Comparison of ENCODE assay signal across 9 cellular contexts in the genomic region with DNA sequence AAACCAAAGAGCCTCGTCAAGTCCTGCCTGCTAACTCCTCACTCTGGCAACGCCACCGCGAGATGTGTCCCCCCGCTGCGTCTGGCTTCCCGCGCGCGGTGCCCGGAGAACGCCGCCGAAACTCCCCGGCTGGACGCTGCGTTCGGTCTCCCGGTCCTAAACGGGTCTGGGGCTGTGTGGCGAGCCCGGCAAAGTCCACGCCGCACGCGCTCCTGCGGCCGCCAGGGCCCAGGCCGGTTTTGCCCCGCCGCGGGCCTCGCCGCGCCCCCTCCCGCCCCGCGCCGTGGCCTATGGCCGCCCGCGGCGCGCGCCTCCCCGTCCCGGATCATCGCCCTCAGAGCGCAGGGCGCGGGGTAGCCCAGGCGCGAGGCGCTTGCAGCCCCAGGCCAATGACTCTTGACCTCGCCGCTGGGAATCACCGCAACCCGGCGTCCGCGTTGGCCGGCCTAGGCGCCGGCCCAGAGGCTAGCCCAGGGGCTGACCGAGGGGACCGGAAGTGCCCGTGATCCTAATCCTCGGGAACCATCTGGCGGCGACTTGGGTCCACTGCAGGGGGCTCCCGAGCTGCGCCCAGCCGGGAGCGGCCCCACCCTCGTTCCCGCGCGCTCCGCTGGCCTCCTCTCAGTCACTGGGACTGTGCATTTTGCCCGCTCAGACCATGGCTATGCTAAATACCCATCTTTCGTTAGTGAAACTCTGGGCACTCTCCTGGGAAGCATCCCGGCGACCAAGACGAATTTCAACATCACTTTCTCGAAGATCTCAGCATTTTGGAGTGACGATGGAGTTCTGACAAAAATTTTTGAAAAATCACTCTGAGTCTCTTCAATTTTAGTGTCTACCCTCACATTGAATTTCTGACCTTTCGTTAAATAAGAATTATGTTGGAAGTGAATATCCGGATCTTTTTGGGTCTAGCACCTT. TPM values are rescaled to one million over a fixed set of nuclear protein-coding genes. Genes with fewer than 3 reads are reported as not detected.
DNase-seq lines count a peak whose midpoint lies in the region; ATAC-seq, FAIRE-seq and TF ChIP-seq lines count a peak whose summit lies in the region.
"Had no signal": no experiment of that assay in that cellular context is flagged by ENCODE, and none has a peak within 500 bp of the region (broad histone marks: within the 10 kb centered on the region; RNA-seq: fewer than 3 reads in every experiment).

A gene (minus strand): TSS at position 214 of the 924 bp plus-strand sequence. CDS start 266 bp downstream, outside the sequence.

- peak within 1 kb of the TSS; percentile 88 for H2AFZ ChIP-seq in HepG2 (ENCODE audit: low read length)

- peak in 1 of 2 experiments; percentile 64; a peak in 3 of 4 replicates for TF ChIP-seq POLR2A in HepG2 (IDR thresholded peaks at IDR 0.05; ENCODE audit: insufficient read depth in 1 of 2, low read depth in 2 of 2, low read length in 2 of 2)

- H4K20me1 ChIP-seq in HepG2 (ENCODE audit: insufficient read depth, low read length): no peaks in the 10 kb centered on the region

- intact Hi-C loops in HepG2 (cut with micrococcal nuclease; ENCODE audit: unreplicated experiment): loop anchor here (1.0 to 10.0 kb wide), 2 partner anchors 280 to 475 kb away; a partner anchor contains a TSS

- H3K79me2 ChIP-seq in HepG2 (ENCODE audit: insufficient read depth, low read length): no peaks in the 10 kb centered on the region

- peaks cover 45% of the 10 kb centered on the region for H3K4me1 ChIP-seq in HepG2 (ENCODE audit: insufficient read depth, low read length)

- ATAC-seq in GM21825 (IDR thresholded peaks at IDR 0.05; ENCODE audit: unreplicated experiment): peak; percentile 81
- ATAC-seq in SK-N-SH treated with all-trans-retinoic acid at 6 μM for 48 hours: peak; percentile 92
- no peak for ATAC-seq in effector memory CD8-positive, alpha-beta T cell (replicated peaks)
- peak; percentile 93 for ATAC-seq in HepG2
- peak; percentile 88 for ATAC-seq in stimulated activated naive CD8-positive, alpha-beta T cell treated with anti-CD3 and anti-CD28 coated beads, Interleukin-15, amount 100 ng/mL, for 72 hours

- H3K36me3 ChIP-seq in HepG2 (replicated peaks in 1 of 2; ENCODE audit: control insufficient read depth in 1 of 2, insufficient read depth in 2 of 2, low read length in 2 of 2): peaks cover 2 to 8% of the 10 kb centered on the region in 2 experiments; a peak in 1 of 5 replicates

- H3K4me2 ChIP-seq in HepG2 (ENCODE audit: low read depth, low read length): peak within 1 kb of the TSS; percentile 99

- no peaks in the 10 kb centered on the region for H3K36me3 Mint-ChIP-seq in effector memory CD8-positive, alpha-beta T cell (ENCODE audit: insufficient read depth)

- BruUV-seq in HepG2 (replicated peaks; lab: Mats Ljungman, UMichigan): no TSS peak

- H3K27me3 ChIP-seq in HepG2 (ENCODE audit: control insufficient read depth in 1 of 2, insufficient read depth in 2 of 2, low read length in 2 of 2): no peaks in the 10 kb centered on the region

- TF ChIP-seq EP300 in HepG2 (IDR thresholded peaks at IDR 0.05; ENCODE audit: low read depth in 2 of 2, low read length in 2 of 2) (no peak), HepG2 (CRISPR knock-in tag; IDR thresholded peaks at IDR 0.05; ENCODE audit: borderline replicate concordance) (no peak)

- peaks cover 23 to 41% of the 10 kb centered on the region in 2 donors for H3K27me3 Mint-ChIP-seq in effector memory CD8-positive, alpha-beta T cell
- H3K27me3 Mint-ChIP-seq in stimulated activated naive CD8-positive, alpha-beta T cell treated with anti-CD3 and anti-CD28 coated beads, Interleukin-15, amount 100 ng/mL, for 72 hours: peaks cover 43% of the 10 kb centered on the region

- H3K9me3 Mint-ChIP-seq in effector memory CD8-positive, alpha-beta T cell: no peaks in the 10 kb centered on the region
- H3K9me3 Mint-ChIP-seq in stimulated activated naive CD8-positive, alpha-beta T cell treated with anti-CD3 and anti-CD28 coated beads, Interleukin-15, amount 100 ng/mL, for 72 hours: no peaks in the 10 kb centered on the region

- POLR2A ChIA-PET in HepG2 (lab: Yijun Ruan, JAX): interaction anchor here (1.3 to 2.2 kb wide), 2 partner anchors 9 to 12 kb away, joined by 3 to 5 read pairs; no protein-coding TSS in a partner anchor

- peaks cover 3 to 4% of the 10 kb centered on the region in 2 donors for H3K4me1 Mint-ChIP-seq in effector memory CD8-positive, alpha-beta T cell (ENCODE audit: low read depth in 2 of 2)
- peaks cover 16% of the 10 kb centered on the region for H3K4me1 Mint-ChIP-seq in stimulated activated naive CD8-positive, alpha-beta T cell treated with anti-CD3 and anti-CD28 coated beads, Interleukin-15, amount 100 ng/mL, for 72 hours

- peak; percentile 92 for TF ChIP-seq CTCF in HepG2 (CRISPR knock-in tag; IDR thresholded peaks at IDR 0.05)

- no peak within 1 kb of the TSS for H3K27ac Mint-ChIP-seq in effector memory CD8-positive, alpha-beta T cell
- H3K27ac Mint-ChIP-seq in stimulated activated naive CD8-positive, alpha-beta T cell treated with anti-CD3 and anti-CD28 coated beads, Interleukin-15, amount 100 ng/mL, for 72 hours: no peak within 1 kb of the TSS

- H3K4me3 Mint-ChIP-seq in effector memory CD8-positive, alpha-beta T cell: peak within 1 kb of the TSS; percentile 38 to 45
- H3K4me3 Mint-ChIP-seq in stimulated activated naive CD8-positive, alpha-beta T cell treated with anti-CD3 and anti-CD28 coated beads, Interleukin-15, amount 100 ng/mL, for 72 hours: peak within 1 kb of the TSS; percentile 69 to 77

- peak; percentile 95 for TF ChIP-seq RAD21 in HepG2 (CRISPR knock-in tag; IDR thresholded peaks at IDR 0.05)

- H3K9me3 ChIP-seq in HepG2 (ENCODE audit: low read length): no peaks in the 10 kb centered on the region

- CTCF ChIA-PET in HepG2 (lab: Yijun Ruan, JAX; ENCODE audit: low intra/inter-chr PET ratio, low total read pairs): interaction anchor here (2.1 kb wide), 1 partner anchor 280 kb away, joined by 14 read pairs; no protein-coding TSS in a partner anchor

- peak within 1 kb of the TSS; percentile 63 to 81 (median 77) for H3K4me3 ChIP-seq in HepG2 (replicated peaks in 1 of 3; ENCODE audit: insufficient read depth in 1 of 3, low read depth in 2 of 3, low read length in 3 of 3)

- in situ Hi-C loops in HepG2 (cut with HindIII; ENCODE audit: extremely low pct_ligation_motif_present, low pct_unique_long_range_greater_than_20kb): loop anchor here (25.0 kb wide), 1 partner anchor 478 kb away; a partner anchor contains a TSS

- H3K27ac ChIP-seq in HepG2 (ENCODE audit: extremely low read length, insufficient read depth, low read length): peak within 1 kb of the TSS; percentile 63

- peak within 1 kb of the TSS; percentile 76 for H3K9ac ChIP-seq in HepG2 (ENCODE audit: insufficient read depth, low read depth, low read length)

- FAIRE-seq in HepG2 (lab: Jason Lieb, UNC): peak; percentile 47

- WGBS in HepG2 (ENCODE audit: low lambda C conversion rate): 4% methylated on average over 9 of the region's 88 CpGs

- DNase-seq in NCI-H187 (lab: John Stamatoyannopoulos, UW): peak; percentile 7 to 16
- no peak for DNase-seq in NCI-H187 treated with DMSO at 0.1 percent for 48 hours (lab: John Stamatoyannopoulos, UW)
- DNase-seq in LHCN-M2 (ENCODE audit: low read depth): peak; percentile 82
- DNase-seq in effector memory CD8-positive, alpha-beta T cell: no peak
- DNase-seq in HepG2 (ENCODE audit: low spot score): peak; percentile 81
- peak; percentile 37 to 55 for DNase-seq in stimulated activated naive CD8-positive, alpha-beta T cell treated with anti-CD3 and anti-CD28 coated beads, Interleukin-15, amount 100 ng/mL, for 72 hours
- DNase-seq: DND-41 had no signal

TF ChIP-seq in SK-N-SH treated with all-trans-retinoic acid at 6 μM for 48 hours, 23 proteins besides CTCF, POLR2A, EP300 and RAD21 (continues in another document):
- TF ChIP-seq TOX (CRISPR knock-in tag; IDR thresholded peaks at IDR 0.05; ENCODE audit: borderline replicate concordance): no peak

TF ChIP-seq in HepG2, 621 proteins besides CTCF, POLR2A, EP300 and RAD21 (continues in another document):
- TF ChIP-seq, protein P1, sequence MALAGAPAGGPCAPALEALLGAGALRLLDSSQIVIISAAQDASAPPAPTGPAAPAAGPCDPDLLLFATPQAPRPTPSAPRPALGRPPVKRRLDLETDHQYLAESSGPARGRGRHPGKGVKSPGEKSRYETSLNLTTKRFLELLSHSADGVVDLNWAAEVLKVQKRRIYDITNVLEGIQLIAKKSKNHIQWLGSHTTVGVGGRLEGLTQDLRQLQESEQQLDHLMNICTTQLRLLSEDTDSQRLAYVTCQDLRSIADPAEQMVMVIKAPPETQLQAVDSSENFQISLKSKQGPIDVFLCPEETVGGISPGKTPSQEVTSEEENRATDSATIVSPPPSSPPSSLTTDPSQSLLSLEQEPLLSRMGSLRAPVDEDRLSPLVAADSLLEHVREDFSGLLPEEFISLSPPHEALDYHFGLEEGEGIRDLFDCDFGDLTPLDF (CRISPR knock-in tag; IDR thresholded peaks at IDR 0.05): peak; percentile 75
- TF ChIP-seq ZNF441 (CRISPR knock-in tag; IDR thresholded peaks at IDR 0.05; ENCODE audit: borderline replicate concordance): peak; percentile 65
- TF ChIP-seq ZNF883 (CRISPR knock-in tag; IDR thresholded peaks at IDR 0.05; ENCODE audit: not compliant biosample characterization): peak; percentile 41

RNA-seq across cellular contexts. Expression of the gene that starts here (rescaled TPM):
- total RNA-seq in LHCN-M2 (2014; rRNA removed): 9.0 and 9.3 TPM in 2 replicates
- 5.2 TPM for polyA plus RNA-seq in LHCN-M2 (2012)
- 6.1 and 6.8 TPM in 2 replicates for total RNA-seq in HepG2 (2016; rRNA removed; fragmentation: Illumina TruSeq; extraction: Trizol)
- 2.6 and 3.5 TPM in 2 replicates for total RNA-seq in HepG2 (2016; cell fraction: cytosol; rRNA removed; fragmentation: Illumina TruSeq; extraction: Trizol; ENCODE audit: low read depth)
- 5.8 and 6.3 TPM in 2 replicates for total RNA-seq in HepG2 (2016; cell fraction: insoluble cytoplasmic fraction; rRNA removed; fragmentation: Illumina TruSeq; extraction: Trizol)
- total RNA-seq in HepG2 (2016; cell fraction: membrane; rRNA removed; fragmentation: Illumina TruSeq; extraction: Trizol): 6.1 and 7.1 TPM in 2 replicates
- 9.6 and 14.1 TPM in 2 replicates for total RNA-seq in HepG2 (2016; cell fraction: nucleus; rRNA removed; fragmentation: Illumina TruSeq; extraction: Trizol)
- 9.1 and 10.2 TPM in 2 replicates for polyA plus RNA-seq in HepG2 (2011; rRNA removed)
- polyA plus RNA-seq in HepG2 (2011; cell fraction: cytosol; rRNA removed): 2.0 and 3.2 TPM in 2 replicates
- polyA plus RNA-seq in HepG2 (2011; cell fraction: nucleus; rRNA removed): 17.7 and 24.1 TPM in 2 replicates
- 4.3 TPM in 2 replicates for polyA plus RNA-seq in HepG2 (2012)
- 5.7 and 7.8 TPM in 2 replicates for polyA plus RNA-seq in HepG2 (2016; cell fraction: cytosol; fragmentation: Illumina TruSeq; extraction: Trizol; ENCODE audit: low read depth)
- 10.7 and 15.3 TPM in 2 replicates for polyA plus RNA-seq in HepG2 (2016; cell fraction: insoluble cytoplasmic fraction; fragmentation: Illumina TruSeq; extraction: Trizol; ENCODE audit: low read depth)
- polyA plus RNA-seq in HepG2 (2016; cell fraction: membrane; fragmentation: Illumina TruSeq; extraction: Trizol; ENCODE audit: low read depth): 10.6 and 12.0 TPM in 2 replicates
- 22.4 and 25.6 TPM in 2 replicates for polyA plus RNA-seq in HepG2 (2016; cell fraction: nucleus; fragmentation: Illumina TruSeq; extraction: Trizol; ENCODE audit: insufficient read depth, low read depth)
- polyA minus RNA-seq in HepG2 (2011; rRNA and poly(A)+ RNA removed; ENCODE audit: low replicate concordance): 0.49 and 1.2 TPM in 2 replicates
- polyA minus RNA-seq in HepG2 (2011; cell fraction: cytosol; rRNA and poly(A)+ RNA removed): 0.69 and 0.97 TPM in 2 replicates
- 18.7 and 20.9 TPM in 2 replicates for polyA minus RNA-seq in HepG2 (2011; cell fraction: nucleus; rRNA and poly(A)+ RNA removed)

Comparison
In these comparisons a context has a peak if more than half of its experiments do, and no peak if none do; other contexts are left out.
1. DNase-seq: peak in NCI-H187 (2 of 2), LHCN-M2 (single experiment), HepG2 (single experiment) and stimulated activated naive CD8-positive, alpha-beta T cell treated with anti-CD3 and anti-CD28 coated beads, Interleukin-15, amount 100 ng/mL, for 72 hours (2 of 2); none in NCI-H187 treated with DMSO at 0.1 percent for 48 hours (single experiment) and effector memory CD8-positive, alpha-beta T cell (0 of 3).